1 cellular context compared by ENCODE assay signal in the genomic region with DNA sequence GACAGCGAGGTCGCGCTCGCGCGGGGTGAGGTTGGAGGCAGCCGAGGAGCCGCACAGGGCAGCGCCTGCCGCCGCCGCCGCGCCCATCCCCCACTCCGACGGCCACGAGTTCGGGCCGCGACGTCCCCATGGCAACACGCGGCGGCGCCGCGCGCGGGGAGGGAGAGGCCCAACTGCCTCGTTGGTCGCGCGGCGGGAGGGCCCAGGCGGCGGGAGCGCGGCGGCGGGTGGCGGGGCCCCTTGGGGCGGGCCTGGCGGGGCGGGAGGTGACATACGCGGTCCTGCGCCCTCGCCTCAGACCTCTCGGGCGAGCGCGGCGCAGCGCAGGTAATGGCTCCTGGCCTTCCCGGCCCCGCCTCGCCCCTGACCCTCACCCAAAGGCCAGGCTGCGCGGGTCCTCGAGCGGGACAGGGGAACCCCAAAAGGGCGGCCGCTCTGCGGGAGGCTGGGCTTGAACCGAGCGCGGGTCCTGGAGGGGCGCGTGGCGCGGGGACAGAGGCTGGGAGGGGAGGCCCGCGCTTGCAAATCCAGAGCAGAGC.
A peak's percentile ranks its signal among the peaks of the same experiment; 100 is the strongest.
TF ChIP-seq lines count a peak whose summit lies in the region.

A gene with protein sequence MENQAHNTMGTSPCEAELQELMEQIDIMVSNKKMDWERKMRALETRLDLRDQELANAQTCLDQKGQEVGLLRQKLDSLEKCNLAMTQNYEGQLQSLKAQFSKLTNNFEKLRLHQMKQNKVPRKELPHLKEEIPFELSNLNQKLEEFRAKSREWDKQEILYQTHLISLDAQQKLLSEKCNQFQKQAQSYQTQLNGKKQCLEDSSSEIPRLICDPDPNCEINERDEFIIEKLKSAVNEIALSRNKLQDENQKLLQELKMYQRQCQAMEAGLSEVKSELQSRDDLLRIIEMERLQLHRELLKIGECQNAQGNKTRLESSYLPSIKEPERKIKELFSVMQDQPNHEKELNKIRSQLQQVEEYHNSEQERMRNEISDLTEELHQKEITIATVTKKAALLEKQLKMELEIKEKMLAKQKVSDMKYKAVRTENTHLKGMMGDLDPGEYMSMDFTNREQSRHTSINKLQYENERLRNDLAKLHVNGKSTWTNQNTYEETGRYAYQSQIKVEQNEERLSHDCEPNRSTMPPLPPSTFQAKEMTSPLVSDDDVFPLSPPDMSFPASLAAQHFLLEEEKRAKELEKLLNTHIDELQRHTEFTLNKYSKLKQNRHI (plus strand): TSS at position 297 of the 539 bp plus-strand sequence. CDS start 1,518 bp downstream, outside the sequence.

TF ChIP-seq in K562, 482 proteins besides CTCF, POLR2A, EP300 and RAD21 (continued from another document):
- TF ChIP-seq, protein P1, sequence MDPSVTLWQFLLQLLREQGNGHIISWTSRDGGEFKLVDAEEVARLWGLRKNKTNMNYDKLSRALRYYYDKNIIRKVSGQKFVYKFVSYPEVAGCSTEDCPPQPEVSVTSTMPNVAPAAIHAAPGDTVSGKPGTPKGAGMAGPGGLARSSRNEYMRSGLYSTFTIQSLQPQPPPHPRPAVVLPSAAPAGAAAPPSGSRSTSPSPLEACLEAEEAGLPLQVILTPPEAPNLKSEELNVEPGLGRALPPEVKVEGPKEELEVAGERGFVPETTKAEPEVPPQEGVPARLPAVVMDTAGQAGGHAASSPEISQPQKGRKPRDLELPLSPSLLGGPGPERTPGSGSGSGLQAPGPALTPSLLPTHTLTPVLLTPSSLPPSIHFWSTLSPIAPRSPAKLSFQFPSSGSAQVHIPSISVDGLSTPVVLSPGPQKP (CRISPR knock-in tag; IDR thresholded peaks at IDR 0.05), result no peak
- TF ChIP-seq, protein P2, sequence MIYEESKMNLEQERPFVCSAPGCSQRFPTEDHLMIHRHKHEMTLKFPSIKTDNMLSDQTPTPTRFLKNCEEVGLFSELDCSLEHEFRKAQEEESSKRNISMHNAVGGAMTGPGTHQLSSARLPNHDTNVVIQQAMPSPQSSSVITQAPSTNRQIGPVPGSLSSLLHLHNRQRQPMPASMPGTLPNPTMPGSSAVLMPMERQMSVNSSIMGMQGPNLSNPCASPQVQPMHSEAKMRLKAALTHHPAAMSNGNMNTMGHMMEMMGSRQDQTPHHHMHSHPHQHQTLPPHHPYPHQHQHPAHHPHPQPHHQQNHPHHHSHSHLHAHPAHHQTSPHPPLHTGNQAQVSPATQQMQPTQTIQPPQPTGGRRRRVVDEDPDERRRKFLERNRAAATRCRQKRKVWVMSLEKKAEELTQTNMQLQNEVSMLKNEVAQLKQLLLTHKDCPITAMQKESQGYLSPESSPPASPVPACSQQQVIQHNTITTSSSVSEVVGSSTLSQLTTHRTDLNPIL (CRISPR knock-in tag; IDR thresholded peaks at IDR 0.05), result no peak
- TF ChIP-seq BMI1 (IDR thresholded peaks at IDR 0.05; ENCODE audit: low read length), result peak; percentile 58; the same call in 1 of the 2 replicates
- TF ChIP-seq HEY1 (CRISPR knock-in tag; IDR thresholded peaks at IDR 0.05; ENCODE audit: borderline replicate concordance), result no peak
- TF ChIP-seq, protein P3, sequence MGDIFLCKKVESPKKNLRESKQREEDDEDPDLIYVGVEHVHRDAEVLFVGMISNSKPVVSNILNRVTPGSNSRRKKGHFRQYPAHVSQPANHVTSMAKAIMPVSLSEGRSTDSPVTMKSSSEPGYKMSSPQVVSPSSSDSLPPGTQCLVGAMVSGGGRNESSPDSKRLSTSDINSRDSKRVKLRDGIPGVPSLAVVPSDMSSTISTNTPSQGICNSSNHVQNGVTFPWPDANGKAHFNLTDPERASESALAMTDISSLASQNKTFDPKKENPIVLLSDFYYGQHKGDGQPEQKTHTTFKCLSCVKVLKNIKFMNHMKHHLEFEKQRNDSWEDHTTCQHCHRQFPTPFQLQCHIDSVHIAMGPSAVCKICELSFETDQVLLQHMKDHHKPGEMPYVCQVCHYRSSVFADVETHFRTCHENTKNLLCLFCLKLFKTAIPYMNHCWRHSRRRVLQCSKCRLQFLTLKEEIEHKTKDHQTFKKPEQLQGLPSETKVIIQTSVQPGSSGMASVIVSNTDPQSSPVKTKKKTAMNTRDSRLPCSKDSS (IDR thresholded peaks at IDR 0.05; ENCODE audit: low read depth, partially characterized antibody), result no peak
- TF ChIP-seq COPS2 (conservative IDR thresholded peaks at IDR 0.05), result no peak
- TF ChIP-seq, protein P4, sequence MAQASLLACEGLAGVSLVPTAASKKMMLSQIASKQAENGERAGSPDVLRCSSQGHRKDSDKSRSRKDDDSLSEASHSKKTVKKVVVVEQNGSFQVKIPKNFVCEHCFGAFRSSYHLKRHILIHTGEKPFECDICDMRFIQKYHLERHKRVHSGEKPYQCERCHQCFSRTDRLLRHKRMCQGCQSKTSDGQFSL (CRISPR knock-in tag; IDR thresholded peaks at IDR 0.05), result no peak
- TF ChIP-seq, protein P4 (tag; IDR thresholded peaks at IDR 0.05), result no peak
